Comparison of ENCODE assay signal across 12 cellular contexts in genomic region chr4:124111411-124111810, GRCh38.
"Had no signal": no experiment of that assay in that cellular context is flagged by ENCODE, and none has a peak within 500 bp of the region (broad histone marks: within the 10 kb centered on the region; RNA-seq: fewer than 3 reads in every experiment).

No MANE protein-coding gene starts in this region.

- H3K4me3 Mint-ChIP-seq: activated T-helper 1 cell treated with anti-CD3 and anti-CD28 coated beads, Interleukin-12 subunit alpha, Interleukin-12 subunit beta, Interleukin-2, Interleukin-4 antibody, amounts not matched to agents 30 ng/mL and 10 ng/mL and 1 ng/mL, durations not matched to agents 14 hours and 24 hours and 36 hours; neural crest cell had no signal

- H3K9me3 ChIP-seq: body of pancreas, transverse colon had no signal

- H3K27ac Mint-ChIP-seq: activated T-helper 1 cell treated with anti-CD3 and anti-CD28 coated beads, Interleukin-12 subunit alpha, Interleukin-12 subunit beta, Interleukin-2, Interleukin-4 antibody, amounts not matched to agents 30 ng/mL and 10 ng/mL and 1 ng/mL, durations not matched to agents 14 hours and 24 hours and 36 hours had no signal

- H3K27ac ChIP-seq: body of pancreas, transverse colon had no signal

- H3K9me3 Mint-ChIP-seq: activated T-helper 1 cell treated with anti-CD3 and anti-CD28 coated beads, Interleukin-12 subunit alpha, Interleukin-12 subunit beta, Interleukin-2, Interleukin-4 antibody, amounts not matched to agents 30 ng/mL and 10 ng/mL and 1 ng/mL, durations not matched to agents 14 hours and 24 hours and 36 hours had no signal

- H3K27me3 ChIP-seq: adrenal gland, body of pancreas, transverse colon had no signal

- H3K4me1 ChIP-seq: body of pancreas, transverse colon had no signal

- H3K4me3 ChIP-seq: adrenal gland, body of pancreas, transverse colon had no signal

- DNase-seq: activated CD4-positive, alpha-beta T cell treated with anti-CD3 and anti-CD28 coated beads for 4 hours; activated naive CD4-positive, alpha-beta T cell treated with Interleukin-2 at 50 U/mL for 16 hours; central memory CD4-positive, alpha-beta T cell; cortex of kidney; effector memory CD4-positive, alpha-beta T cell; stimulated activated CD4-positive, alpha-beta T cell treated with anti-CD3 and anti-CD28 coated beads, Interleukin-1b, Interleukin-23, amount 100 ng/mL, for 48 hours; stimulated activated naive CD4-positive, alpha-beta T cell; transverse colon had no signal

- H3K36me3 ChIP-seq: adrenal gland, transverse colon had no signal
